Comparison of ENCODE assay signal across 30 cellular contexts in the genomic region with DNA sequence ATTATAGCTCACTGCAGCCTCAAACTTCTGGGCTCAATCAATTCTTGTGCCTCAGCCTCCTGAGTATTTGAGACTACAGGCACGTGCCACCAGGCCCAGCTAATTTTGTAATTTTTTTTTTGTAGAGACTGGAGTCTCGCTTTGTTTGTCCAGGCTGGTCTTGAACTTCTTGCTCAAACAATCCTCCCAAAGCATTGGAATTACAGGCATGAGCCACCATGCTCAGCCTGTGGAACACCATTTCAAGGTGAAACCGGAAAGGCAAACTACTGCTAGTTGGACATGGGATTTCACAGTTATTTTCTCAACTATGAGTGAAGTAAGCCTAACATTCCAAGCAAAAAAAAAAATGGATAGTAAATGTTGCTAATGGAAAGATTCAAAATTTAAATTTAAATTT.
"Had no signal": no experiment of that assay in that cellular context is flagged by ENCODE, and none has a peak within 500 bp of the region (broad histone marks: within the 10 kb centered on the region; RNA-seq: fewer than 3 reads in every experiment).

No MANE protein-coding gene starts in this region.

- H3K4me3 ChIP-seq: neural progenitor cell, ovary, psoas muscle, skin epidermis, smooth muscle cell, spleen, suprapubic skin, testis, tibial artery, transverse colon, upper lobe of left lung, vagina had no signal

- FAIRE-seq: urothelium cell line had no signal

- H3K9me3 ChIP-seq: ovary, psoas muscle, spleen, suprapubic skin, testis, tibial artery, transverse colon, upper lobe of left lung, vagina had no signal

- H3K27me3 ChIP-seq: neural progenitor cell, ovary, spleen, suprapubic skin, testis, tibial artery, transverse colon, upper lobe of left lung, vagina had no signal

- H3K36me3 ChIP-seq: neural progenitor cell, ovary, spleen, suprapubic skin, tibial artery, transverse colon, upper lobe of left lung, vagina had no signal

- H3K4me2 ChIP-seq: neural progenitor cell, smooth muscle cell had no signal

- H3K79me2 ChIP-seq: parathyroid adenoma had no signal

- ATAC-seq: naive thymus-derived CD4-positive, alpha-beta T cell; natural killer cell; psoas muscle; right cardiac atrium; sciatic nerve; stimulated activated memory B cell treated with anti-CD40 and anti-IgM and Interleukin-4, amounts not matched to agents 10 μg/mL and 1 μg/mL and 100 μg/mL, for 72 hours; stimulated activated naive CD8-positive, alpha-beta T cell treated with anti-CD3 and anti-CD28 coated beads, Interleukin-15, amount 100 ng/mL, for 72 hours; stimulated activated naive CD8-positive, alpha-beta T cell treated with anti-CD3 and anti-CD28 coated beads, Interleukin-15, Interleukin-2, amounts not matched to agents 100 U/mL and 50 U/mL, for 24 hours had no signal

- H2AFZ ChIP-seq: neural progenitor cell, parathyroid adenoma had no signal

- H3K4me1 ChIP-seq: neural progenitor cell, parathyroid adenoma, psoas muscle, suprapubic skin, testis, tibial artery, upper lobe of left lung, vagina had no signal

- DNase-seq: naive thymus-derived CD4-positive, alpha-beta T cell; natural killer cell; occipital lobe; ovary; posterior cingulate gyrus; psoas muscle; right cardiac atrium; spleen; stimulated activated CD4-positive, alpha-beta T cell treated with anti-CD3 and anti-CD28 coated beads, Interleukin-12 subunit alpha, Interleukin-12 subunit beta, amount 100 ng/mL, for 4 hours; stimulated activated CD4-positive, alpha-beta T cell treated with anti-CD3 and anti-CD28 coated beads, Interleukin-1b, Interleukin-23, amount 100 ng/mL, for 48 hours; stimulated activated CD4-positive, alpha-beta T cell treated with anti-CD3 and anti-CD28 coated beads, Interleukin-4, amount 100 ng/mL, for 1 hour; stimulated activated CD4-positive, alpha-beta T cell treated with anti-CD3 and anti-CD28 coated beads, Interleukin-4, amount 100 ng/mL, for 4 hours; stimulated activated CD8-positive, alpha-beta memory T cell treated with anti-CD3 and anti-CD28 coated beads, Interleukin-4, amount 100 ng/mL, for 48 hours; stimulated activated naive CD4-positive, alpha-beta T cell; stimulated activated naive CD8-positive, alpha-beta T cell treated with anti-CD3 and anti-CD28 coated beads, Interleukin-15, amount 100 ng/mL, for 72 hours; stimulated activated naive CD8-positive, alpha-beta T cell treated with anti-CD3 and anti-CD28 coated beads, Interleukin-15, Interleukin-2, amounts not matched to agents 100 U/mL and 50 U/mL, for 24 hours; substantia nigra; testis; tibial artery; transverse colon; upper lobe of left lung had no signal

- H3K9ac ChIP-seq: neural progenitor cell, parathyroid adenoma had no signal

- H3K27ac ChIP-seq: neural progenitor cell, ovary, parathyroid adenoma, psoas muscle, skin epidermis, spleen, suprapubic skin, testis, tibial artery, transverse colon, upper lobe of left lung, vagina had no signal
